7 cellular contexts compared by ENCODE assay signal in genomic region chr6:90083891-90084290, GRCh38.
A peak's percentile ranks its signal among the peaks of the same experiment; 100 is the strongest.
DNase-seq lines count a peak whose midpoint lies in the region; ATAC-seq and TF ChIP-seq lines count a peak whose summit lies in the region.

No MANE protein-coding gene starts in this region.

- H3K79me2 ChIP-seq in smooth muscle cell (ENCODE audit: low read depth) = no peaks in the 10 kb centered on the region

- no peak overlapping the region for H2AFZ ChIP-seq in smooth muscle cell (ENCODE audit: low read depth)

- H3K27me3 ChIP-seq in smooth muscle cell (ENCODE audit: low read depth) = no peaks in the 10 kb centered on the region

- H3K27ac ChIP-seq in smooth muscle cell (ENCODE audit: low read depth) = no peak overlapping the region

- no peaks in the 10 kb centered on the region for H4K20me1 ChIP-seq in smooth muscle cell (ENCODE audit: low read depth)

- peak; percentile 78 for DNase-seq in activated CD8-positive, alpha-beta T cell treated with anti-CD3 and anti-CD28 coated beads, Interleukin-2, amount 10 ng/mL, durations not matched to agents 7 days and 5 days
- no peak for DNase-seq in smooth muscle cell (lab: John Stamatoyannopoulos, UW; ENCODE audit: unreplicated experiment)
- no peak for DNase-seq in NCI-H128 (lab: John Stamatoyannopoulos, UW; ENCODE audit: unreplicated experiment)
- no peak for DNase-seq in DMS53 (lab: John Stamatoyannopoulos, UW)

- H3F3A ChIP-seq in smooth muscle cell (ENCODE audit: low read depth) = no peaks in the 10 kb centered on the region

- no peaks in the 10 kb centered on the region for H3K9me3 ChIP-seq in smooth muscle cell (replicated peaks; ENCODE audit: low read depth)

- 87% methylated on average over 4 of the region's 4 CpGs for WGBS in smooth muscle cell (ENCODE audit: low lambda C conversion rate)

- H3K4me2 ChIP-seq in smooth muscle cell = no peak overlapping the region

- POLR2A ChIA-PET in activated CD8-positive, alpha-beta T cell treated with anti-CD3 and anti-CD28 coated beads, Interleukin-2, amount 10 ng/mL, durations not matched to agents 7 days and 5 days (lab: Charles Lee) = interaction anchor here (0.5 to 2.4 kb wide), 10 partner anchors 8 to 318 kb away, joined by 3 to 14 read pairs (median 4); no protein-coding TSS in a partner anchor

- no peaks in the 10 kb centered on the region for H3K4me1 ChIP-seq in smooth muscle cell (ENCODE audit: low read depth)

- CTCF ChIA-PET in activated CD8-positive, alpha-beta T cell treated with anti-CD3 and anti-CD28 coated beads, Interleukin-2, amount 10 ng/mL, durations not matched to agents 7 days and 5 days (lab: Charles Lee) = interaction anchor here (0.9 to 3.1 kb wide), 11 partner anchors 10 to 310 kb away, joined by 3 to 33 read pairs (median 7); no protein-coding TSS in a partner anchor

- TF ChIP-seq CTCF in smooth muscle cell (IDR thresholded peaks at IDR 0.05; ENCODE audit: borderline replicate concordance, insufficient read depth, poor library complexity, severe bottlenecking) = no peak

- H3K27me3 Mint-ChIP-seq in activated CD8-positive, alpha-beta T cell treated with anti-CD3 and anti-CD28 coated beads, Interleukin-2, amount 10 ng/mL, durations not matched to agents 7 days and 5 days (ENCODE audit: low read depth) = no peaks in the 10 kb centered on the region
- H3K27me3 Mint-ChIP-seq in stimulated activated memory B cell treated with anti-CD40 and anti-IgM and Interleukin-4, amounts not matched to agents 10 μg/mL and 1 μg/mL and 100 μg/mL, for 72 hours = no peaks in the 10 kb centered on the region

- H3K9ac ChIP-seq in smooth muscle cell (ENCODE audit: low read depth) = no peak overlapping the region

- peaks cover 81% of the 10 kb centered on the region for H3K4me1 Mint-ChIP-seq in activated CD8-positive, alpha-beta T cell treated with anti-CD3 and anti-CD28 coated beads, Interleukin-2, amount 10 ng/mL, durations not matched to agents 7 days and 5 days (ENCODE audit: low read depth)
- H3K4me1 Mint-ChIP-seq in stimulated activated memory B cell treated with anti-CD40 and anti-IgM and Interleukin-4, amounts not matched to agents 10 μg/mL and 1 μg/mL and 100 μg/mL, for 72 hours = peaks cover 64% of the 10 kb centered on the region

- peak overlapping the region; percentile 59 for H3K4me3 Mint-ChIP-seq in activated CD8-positive, alpha-beta T cell treated with anti-CD3 and anti-CD28 coated beads, Interleukin-2, amount 10 ng/mL, durations not matched to agents 7 days and 5 days
- peak overlapping the region; percentile 10 for H3K4me3 Mint-ChIP-seq in stimulated activated memory B cell treated with anti-CD40 and anti-IgM and Interleukin-4, amounts not matched to agents 10 μg/mL and 1 μg/mL and 100 μg/mL, for 72 hours

- ATAC-seq in GM19455 (IDR thresholded peaks at IDR 0.05; ENCODE audit: unreplicated experiment) (peak; percentile 51), HG03469 (IDR thresholded peaks at IDR 0.05; ENCODE audit: unreplicated experiment) (peak; percentile 72)
- ATAC-seq in activated CD8-positive, alpha-beta T cell treated with anti-CD3 and anti-CD28 coated beads, Interleukin-2, amount 10 ng/mL, durations not matched to agents 7 days and 5 days = peak; percentile 28
- peak; percentile 83 for ATAC-seq in stimulated activated memory B cell treated with anti-CD40 and anti-IgM and Interleukin-4, amounts not matched to agents 10 μg/mL and 1 μg/mL and 100 μg/mL, for 72 hours

- H3K36me3 Mint-ChIP-seq in activated CD8-positive, alpha-beta T cell treated with anti-CD3 and anti-CD28 coated beads, Interleukin-2, amount 10 ng/mL, durations not matched to agents 7 days and 5 days (ENCODE audit: low read depth) = peaks cover 53% of the 10 kb centered on the region
- peaks cover 15% of the 10 kb centered on the region for H3K36me3 Mint-ChIP-seq in stimulated activated memory B cell treated with anti-CD40 and anti-IgM and Interleukin-4, amounts not matched to agents 10 μg/mL and 1 μg/mL and 100 μg/mL, for 72 hours

- H3K27ac Mint-ChIP-seq in activated CD8-positive, alpha-beta T cell treated with anti-CD3 and anti-CD28 coated beads, Interleukin-2, amount 10 ng/mL, durations not matched to agents 7 days and 5 days = peak overlapping the region; percentile 78
- peak overlapping the region; percentile 84 for H3K27ac Mint-ChIP-seq in stimulated activated memory B cell treated with anti-CD40 and anti-IgM and Interleukin-4, amounts not matched to agents 10 μg/mL and 1 μg/mL and 100 μg/mL, for 72 hours

- no peak overlapping the region for H3K4me3 ChIP-seq in smooth muscle cell

- H3K9me3 Mint-ChIP-seq in activated CD8-positive, alpha-beta T cell treated with anti-CD3 and anti-CD28 coated beads, Interleukin-2, amount 10 ng/mL, durations not matched to agents 7 days and 5 days (ENCODE audit: insufficient read depth) = no peaks in the 10 kb centered on the region
- no peaks in the 10 kb centered on the region for H3K9me3 Mint-ChIP-seq in stimulated activated memory B cell treated with anti-CD40 and anti-IgM and Interleukin-4, amounts not matched to agents 10 μg/mL and 1 μg/mL and 100 μg/mL, for 72 hours

- H3K36me3 ChIP-seq in smooth muscle cell (ENCODE audit: low read depth) = no peaks in the 10 kb centered on the region

Comparison
In these comparisons a context has a peak if more than half of its experiments do, and no peak if none do; other contexts are left out.
1. ATAC-seq: peak in every context shown above with its lines; median percentile 83 in stimulated activated memory B cell treated with anti-CD40 and anti-IgM and Interleukin-4, amounts not matched to agents 10 μg/mL and 1 μg/mL and 100 μg/mL, for 72 hours; 72 in HG03469; 51 in GM19455; 28 in activated CD8-positive, alpha-beta T cell treated with anti-CD3 and anti-CD28 coated beads, Interleukin-2, amount 10 ng/mL, durations not matched to agents 7 days and 5 days.